Comparison of ENCODE assay signal across 22 cellular contexts in genomic region chrX:96753230-96753629, GRCh38.
DNase-seq lines count a peak whose midpoint lies in the region; ATAC-seq, FAIRE-seq and TF ChIP-seq lines count a peak whose summit lies in the region.
"Had no signal": no experiment of that assay in that cellular context is flagged by ENCODE, and none has a peak within 500 bp of the region (broad histone marks: within the 10 kb centered on the region; RNA-seq: fewer than 3 reads in every experiment).

No MANE protein-coding gene starts in this region.

- H4K8ac ChIP-seq in H9 (replicated peaks; ENCODE audit: insufficient read length, low read depth, low read length) (no peak overlapping the region), mesenchymal stem cell (ENCODE audit: low read length) (no peak overlapping the region)

- H3K79me2 ChIP-seq in H9 (ENCODE audit: insufficient read depth, low read length), result no peaks in the 10 kb centered on the region

- H3K27ac Mint-ChIP-seq in H9, result peak overlapping the region in 2 of 3 experiments; percentile 7 to 46; a peak in 1 of 7 replicates
- H3K27ac Mint-ChIP-seq: GM23338, HFFc6 had no signal

- H3K4me1 Mint-ChIP-seq in H9, result no peaks in the 10 kb centered on the region
- H3K4me1 Mint-ChIP-seq: CD14-positive monocyte; CD4-positive, alpha-beta memory T cell; GM23338 had no signal

- 93% methylated on average over 1 of the region's 1 CpG for WGBS in A549 (ENCODE audit: missing lambda C conversion rate)
- no CpG with 5 or more reads among the region's 1 CpG for WGBS in H9 (ENCODE audit: extremely low coverage, insufficient read length, low lambda C conversion rate)
- WGBS in mesenchymal stem cell, result no CpG with 5 or more reads among the region's 1 CpG

- H2BK15ac ChIP-seq in H9 (ENCODE audit: low read depth, low read length) (no peak overlapping the region), mesenchymal stem cell (ENCODE audit: low read depth, poor library complexity, severe bottlenecking) (no peak overlapping the region)

- no peak for TF ChIP-seq RAD21 in A549 (conservative IDR thresholded peaks at IDR 0.05 in 1 of 2, IDR thresholded peaks at IDR 0.05 in 1 of 2)

- no peak overlapping the region for H2BK12ac ChIP-seq in H9 (ENCODE audit: insufficient read length, low read depth, low read length)
- H2BK12ac ChIP-seq in mesenchymal stem cell (ENCODE audit: low read length in 2 of 2), result no peak overlapping the region

- ATAC-seq in A549 (no peak), mucosa of descending colon (no peak)
- ATAC-seq: GM23338, HCT116 had no signal

- H3K4ac ChIP-seq in H9 (ENCODE audit: low read depth, low read length), result no peak overlapping the region
- no peak overlapping the region for H3K4ac ChIP-seq in mesenchymal stem cell (ENCODE audit: low read depth in 1 of 2, low read length in 2 of 2)

- no peak for FAIRE-seq in A549 (lab: Jason Lieb, UNC)
- FAIRE-seq: GM12892, GM18507, H54 had no signal

- H3K4me3 ChIP-seq in A549 (no peak overlapping the region), epithelial cell of proximal tubule (ENCODE audit: low read depth, low read length) (no peak overlapping the region), mesenchymal stem cell (ENCODE audit: insufficient read depth in 1 of 2, low read depth in 1 of 2, low read length in 2 of 2) (no peak overlapping the region), dorsolateral prefrontal cortex (no peak overlapping the region), mucosa of descending colon (no peak overlapping the region)
- H3K4me3 ChIP-seq: BLaER1, GM23338 had no signal

- no peak overlapping the region for H4K5ac ChIP-seq in H9 (ENCODE audit: insufficient read length, low read depth, low read length)

- H3K4me2 ChIP-seq in A549 (no peak overlapping the region), H9 (ENCODE audit: insufficient read depth, insufficient read length, low read length) (no peak overlapping the region), mesenchymal stem cell (ENCODE audit: low read length, poor library complexity, severe bottlenecking) (peak overlapping the region; percentile 43)
- H3K4me2 ChIP-seq: BLaER1, GM23338 had no signal

- CTCF ChIA-PET in A549 (lab: Yijun Ruan, JAX), result no interaction called here

- H2BK120ac ChIP-seq in H9 (ENCODE audit: low read depth, low read length, poor library complexity, severe bottlenecking), result no peak overlapping the region
- no peak overlapping the region for H2BK120ac ChIP-seq in mesenchymal stem cell (ENCODE audit: low read depth, low read length)

- POLR2A ChIA-PET in A549 (lab: Yijun Ruan, JAX), result no interaction called here

- H3K27me3 ChIP-seq in H9 (ENCODE audit: insufficient read depth, low read length), result no peaks in the 10 kb centered on the region
- no peaks in the 10 kb centered on the region for H3K27me3 ChIP-seq in mesenchymal stem cell (ENCODE audit: control insufficient read depth in 1 of 2, insufficient read depth in 1 of 2, low read length in 2 of 2)
- peaks cover 0 to 37% (median under 1%) of the 10 kb centered on the region in 45 donors for H3K27me3 ChIP-seq in dorsolateral prefrontal cortex

- H3K9me3 ChIP-seq in A549 (no peaks in the 10 kb centered on the region), H9 (ENCODE audit: control insufficient read depth, low read depth, low read length) (no peaks in the 10 kb centered on the region), mesenchymal stem cell (ENCODE audit: control insufficient read depth, low read length) (no peaks in the 10 kb centered on the region), mucosa of descending colon (no peaks in the 10 kb centered on the region)
- H3K9me3 ChIP-seq: BLaER1 had no signal

- TF ChIP-seq POLR2A in A549 (IDR thresholded peaks at IDR 0.05; ENCODE audit: low read length), result no peak

- H2AK5ac ChIP-seq in H9 (ENCODE audit: insufficient read length, low read length) (no peak overlapping the region), mesenchymal stem cell (ENCODE audit: low read length, severe bottlenecking) (no peak overlapping the region)

- H2BK5ac ChIP-seq in H9 (ENCODE audit: insufficient read length, low read length), result no peak overlapping the region
- no peak overlapping the region for H2BK5ac ChIP-seq in mesenchymal stem cell (ENCODE audit: low read depth, low read length, poor library complexity, severe bottlenecking)

- H3K27me3 Mint-ChIP-seq in H9 (ENCODE audit: low read depth), result no peaks in the 10 kb centered on the region; the same call in 1 of the 2 replicates
- H3K27me3 Mint-ChIP-seq: CD4-positive, alpha-beta memory T cell had no signal

- no peak overlapping the region for H3K56ac ChIP-seq in H9 (ENCODE audit: insufficient read length, low read depth, low read length)

- TF ChIP-seq CTCF in A549 (IDR thresholded peaks at IDR 0.05), result no peak
- no peak for TF ChIP-seq CTCF in H9 (conservative IDR thresholded peaks at IDR 0.05)
- TF ChIP-seq CTCF in epithelial cell of proximal tubule (conservative IDR thresholded peaks at IDR 0.05; ENCODE audit: low read depth, low read length), result no peak
- no peak for TF ChIP-seq CTCF in GM10266 (IDR thresholded peaks at IDR 0.05; ENCODE audit: control insufficient read depth, insufficient read depth, low read depth, missing control alignments)
- no peak for TF ChIP-seq CTCF in dorsolateral prefrontal cortex (IDR thresholded peaks at IDR 0.05 in 54 of 56, conservative IDR thresholded peaks at IDR 0.05 in 2 of 56; ENCODE audit: low read depth in 1 of 56, partially characterized antibody in 56 of 56)
- TF ChIP-seq CTCF in mucosa of descending colon (IDR thresholded peaks at IDR 0.05), result no peak

- H3K36me3 ChIP-seq in mesenchymal stem cell (ENCODE audit: control insufficient read depth in 1 of 2, insufficient read depth in 2 of 2, low read depth in 1 of 2, low read length in 2 of 2) (peaks cover 0 to under 1% of the 10 kb centered on the region in 2 experiments), mucosa of descending colon (ENCODE audit: low read depth) (no peaks in the 10 kb centered on the region)
- H3K36me3 ChIP-seq: BLaER1 had no signal

- H3K4me3 Mint-ChIP-seq in H9, result no peak overlapping the region
- H3K4me3 Mint-ChIP-seq: CD14-positive monocyte; CD4-positive, alpha-beta memory T cell; GM23338; HFFc6 had no signal

- H3K9me3 Mint-ChIP-seq in H9, result peaks cover 0 to 2% of the 10 kb centered on the region in 2 experiments; a peak in 2 of 5 replicates
- H3K9me3 Mint-ChIP-seq: CD14-positive monocyte; CD4-positive, alpha-beta memory T cell; GM23338; HFFc6 had no signal

- no peak overlapping the region for H3T11ph ChIP-seq in H9 (ENCODE audit: low read length)

- H3K14ac ChIP-seq in H9 (ENCODE audit: insufficient read depth, low read length) (no peak overlapping the region), mesenchymal stem cell (ENCODE audit: low read length in 2 of 2) (no peak overlapping the region)

- TF ChIP-seq EP300 in A549 (IDR thresholded peaks at IDR 0.05), result no peak

- H3K9ac ChIP-seq in H9 (ENCODE audit: extremely low read depth, insufficient read length, low read length) (no peak overlapping the region), mesenchymal stem cell (ENCODE audit: low read length) (no peak overlapping the region)
- H3K9ac ChIP-seq: BLaER1 had no signal

- intact Hi-C loops in dorsolateral prefrontal cortex (cut with DNase I) (no loop called here), mucosa of descending colon (cut with DNase I, micrococcal nuclease) (no loop called here)

- H3K23me2 ChIP-seq in H9 (ENCODE audit: insufficient read length, low read depth, low read length, poor library complexity, severe bottlenecking), result no peaks in the 10 kb centered on the region

- H2AFZ ChIP-seq in H9 (ENCODE audit: low read length), result no peak overlapping the region
- H2AFZ ChIP-seq in mesenchymal stem cell (ENCODE audit: low read depth, low read length), result no peak overlapping the region
- H2AFZ ChIP-seq: GM23338 had no signal

- H3K18ac ChIP-seq in H9 (ENCODE audit: insufficient read length, low read depth, low read length) (no peak overlapping the region), mesenchymal stem cell (ENCODE audit: low read depth in 1 of 2, low read length in 2 of 2) (no peak overlapping the region)

- H2BK20ac ChIP-seq in H9 (ENCODE audit: low read depth, low read length, poor library complexity, severe bottlenecking), result no peak overlapping the region

- H3K79me1 ChIP-seq in H9 (ENCODE audit: insufficient read depth, low read depth, low read length, poor library complexity, severe bottlenecking), result no peaks in the 10 kb centered on the region
- no peaks in the 10 kb centered on the region for H3K79me1 ChIP-seq in mesenchymal stem cell (replicated peaks; ENCODE audit: low read length, poor library complexity, severe bottlenecking)

- no peak overlapping the region for H4K91ac ChIP-seq in H9 (ENCODE audit: insufficient read length, low read depth, low read length)
- no peak overlapping the region for H4K91ac ChIP-seq in mesenchymal stem cell (ENCODE audit: low read length)

- H4K20me1 ChIP-seq in H9 (ENCODE audit: control insufficient read depth, insufficient read depth, insufficient read length), result no peaks in the 10 kb centered on the region
- H4K20me1 ChIP-seq: BLaER1 had no signal

- H3K27ac ChIP-seq in A549 (no peak overlapping the region), H9 (ENCODE audit: insufficient read length, low read depth, low read length) (no peak overlapping the region), mesenchymal stem cell (ENCODE audit: low read length, poor library complexity, severe bottlenecking) (peak overlapping the region; percentile 76), dorsolateral prefrontal cortex (no peak overlapping the region)
- H3K27ac ChIP-seq: 22Rv1, BLaER1, HL-60 had no signal

- DNase-seq in A549 (ENCODE audit: low read depth in 1 of 2, low spot score in 1 of 2) (no peak), H9 (no peak), epithelial cell of proximal tubule (ENCODE audit: low read depth) (peak; percentile 3), mesenchymal stem cell (no peak), GM10266 (ENCODE audit: extremely low spot score) (no peak), activated gamma-delta T cell (lab: John Stamatoyannopoulos, UW) (no peak), dorsolateral prefrontal cortex (no peak), mucosa of descending colon (no peak)
- DNase-seq: CD4-positive, alpha-beta memory T cell; DMS 273 treated with DMSO at 0.1 percent for 48 hours; DND-41; EL; HFFc6 had no signal

- H3K36me3 Mint-ChIP-seq in H9 (ENCODE audit: insufficient read depth in 1 of 3, low read depth in 3 of 3), result peaks cover 8 to 27% (median 9%) of the 10 kb centered on the region in 3 experiments

- H3K23ac ChIP-seq in H9 (ENCODE audit: insufficient read length, low read depth, low read length), result no peak overlapping the region
- H3K23ac ChIP-seq in mesenchymal stem cell (ENCODE audit: low read length in 2 of 2), result no peak overlapping the region

- no peaks in the 10 kb centered on the region for H3K4me1 ChIP-seq in A549
- no peaks in the 10 kb centered on the region; the same call in 1 of the 2 replicates for H3K4me1 ChIP-seq in H9 (ENCODE audit: insufficient read depth, low read length)
- no peaks in the 10 kb centered on the region for H3K4me1 ChIP-seq in mesenchymal stem cell (ENCODE audit: control insufficient read depth, insufficient read depth, low read depth, low read length)
- H3K4me1 ChIP-seq in mucosa of descending colon (ENCODE audit: low read depth), result no peaks in the 10 kb centered on the region
- H3K4me1 ChIP-seq: BLaER1 had no signal

TF ChIP-seq in A549, 52 proteins besides CTCF, POLR2A, EP300 and RAD21:
- TF ChIP-seq MAFK (IDR thresholded peaks at IDR 0.05; ENCODE audit: partially characterized antibody), result peak; percentile 40
- TF ChIP-seq MAZ (IDR thresholded peaks at IDR 0.05; ENCODE audit: borderline replicate concordance, low read depth, low read length), result no peak
